ENCODE assay signal across 1 cellular context in the genomic region with DNA sequence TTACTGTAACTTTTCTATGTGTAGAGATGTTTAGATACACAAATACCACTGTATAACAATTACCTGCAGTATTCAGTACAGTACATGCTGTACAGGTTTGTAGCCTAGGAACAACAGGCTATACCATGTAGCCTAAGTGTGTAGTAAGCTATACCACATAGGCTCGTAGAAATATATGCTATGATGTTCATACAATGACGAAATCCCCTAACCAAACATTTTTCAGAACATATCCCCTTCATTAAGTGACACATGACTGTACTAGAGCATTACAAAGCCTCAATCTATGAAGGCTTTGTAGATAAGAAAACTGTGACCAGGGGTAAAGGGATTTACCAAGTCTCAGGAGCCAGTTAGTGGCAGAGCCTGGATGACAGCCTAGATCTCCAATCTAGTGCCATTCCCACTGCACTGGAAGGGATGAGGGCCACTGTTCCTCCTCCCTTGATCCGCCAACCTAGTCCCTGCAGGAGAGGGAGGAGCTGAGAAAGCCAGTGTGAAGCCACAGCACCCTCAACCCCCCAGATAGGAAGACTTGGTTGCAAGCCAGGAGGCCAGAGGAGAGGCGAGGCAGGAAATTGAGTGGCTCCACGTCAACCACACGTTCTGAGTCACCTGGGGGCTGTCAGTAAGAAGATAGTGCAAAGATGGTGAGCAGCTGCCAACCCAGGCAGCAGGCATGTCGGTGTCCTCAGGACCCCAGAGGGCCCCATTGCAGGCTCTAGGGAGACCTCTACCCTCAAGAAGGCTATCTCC.
TF ChIP-seq lines count a peak whose summit lies in the region.

No MANE protein-coding gene starts in this region.

TF ChIP-seq in endothelial cell of umbilical vein, 7 proteins besides CTCF, POLR2A, EP300 and RAD21 (continued from another document):
- TF ChIP-seq, protein P1, sequence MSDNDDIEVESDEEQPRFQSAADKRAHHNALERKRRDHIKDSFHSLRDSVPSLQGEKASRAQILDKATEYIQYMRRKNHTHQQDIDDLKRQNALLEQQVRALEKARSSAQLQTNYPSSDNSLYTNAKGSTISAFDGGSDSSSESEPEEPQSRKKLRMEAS (IDR thresholded peaks at IDR 0.05; ENCODE audit: insufficient read depth, insufficient read length) = no peak
- no peak for TF ChIP-seq EZH2 (IDR thresholded peaks at IDR 0.05; ENCODE audit: borderline replicate concordance, low read depth, low read length, severe bottlenecking)
